In genomic region chr5:6544561-6544935, GRCh38 we compare ENCODE assay signal across 16 cellular contexts.
DNase-seq lines count a peak whose midpoint lies in the region; ATAC-seq and TF ChIP-seq lines count a peak whose summit lies in the region.
"Had no signal": no experiment of that assay in that cellular context is flagged by ENCODE, and none has a peak within 500 bp of the region (broad histone marks: within the 10 kb centered on the region; RNA-seq: fewer than 3 reads in every experiment).

No MANE protein-coding gene starts in this region.

- no peak overlapping the region for H2BK15ac ChIP-seq in mesenchymal stem cell (ENCODE audit: low read depth, poor library complexity, severe bottlenecking)

- no peak overlapping the region for H4K91ac ChIP-seq in mesenchymal stem cell (ENCODE audit: low read length)

- intact Hi-C loops in vagina (cut with DNase I): no loop called here

- no peak overlapping the region for H3K4ac ChIP-seq in mesenchymal stem cell (ENCODE audit: low read depth in 1 of 2, low read length in 2 of 2)

- H4K8ac ChIP-seq in mesenchymal stem cell (ENCODE audit: low read length): no peak overlapping the region

- H3K36me3 ChIP-seq in vagina (no peaks in the 10 kb centered on the region), mesenchymal stem cell (ENCODE audit: control insufficient read depth in 1 of 2, insufficient read depth in 2 of 2, low read depth in 1 of 2, low read length in 2 of 2) (no peaks in the 10 kb centered on the region)

- no peak for ATAC-seq in HG03354 (IDR thresholded peaks at IDR 0.05; ENCODE audit: poor library complexity, severe bottlenecking, unreplicated experiment)
- ATAC-seq: Right ventricle myocardium inferior had no signal

- no peak overlapping the region for H3K4me2 ChIP-seq in mesenchymal stem cell (ENCODE audit: low read length, poor library complexity, severe bottlenecking)

- H2AK5ac ChIP-seq in mesenchymal stem cell (ENCODE audit: low read length, severe bottlenecking): no peak overlapping the region

- H3K14ac ChIP-seq in mesenchymal stem cell (ENCODE audit: low read length in 2 of 2): no peak overlapping the region

- 84% methylated on average over 4 of the region's 5 CpGs for WGBS in mesenchymal stem cell

- H3K27ac Mint-ChIP-seq in osteocyte (ENCODE audit: unreplicated experiment): no peak overlapping the region
- H3K27ac Mint-ChIP-seq: B cell, CD14-positive monocyte, IgD-negative memory B cell had no signal

- no peaks in the 10 kb centered on the region for H3K9me3 Mint-ChIP-seq in osteocyte (ENCODE audit: unreplicated experiment)

- H2AFZ ChIP-seq in mesenchymal stem cell (ENCODE audit: low read depth, low read length): no peak overlapping the region

- no peaks in the 10 kb centered on the region for H3K79me1 ChIP-seq in mesenchymal stem cell (replicated peaks; ENCODE audit: low read length, poor library complexity, severe bottlenecking)

- no peak overlapping the region for H3K23ac ChIP-seq in mesenchymal stem cell (ENCODE audit: low read length in 2 of 2)

- no peak overlapping the region for H2BK12ac ChIP-seq in mesenchymal stem cell (ENCODE audit: low read length in 2 of 2)

- no peaks in the 10 kb centered on the region for H3K27me3 Mint-ChIP-seq in osteocyte (ENCODE audit: unreplicated experiment)

- H3K9ac ChIP-seq in mesenchymal stem cell (ENCODE audit: low read length): no peak overlapping the region

- TF ChIP-seq POLR2A in vagina (IDR thresholded peaks at IDR 0.05): no peak

- no peaks in the 10 kb centered on the region for H3K27me3 ChIP-seq in vagina
- H3K27me3 ChIP-seq in mesenchymal stem cell (ENCODE audit: control insufficient read depth in 1 of 2, insufficient read depth in 1 of 2, low read length in 2 of 2): no peaks in the 10 kb centered on the region

- H3K9me3 ChIP-seq in vagina (no peaks in the 10 kb centered on the region), mesenchymal stem cell (ENCODE audit: control insufficient read depth, low read length) (no peaks in the 10 kb centered on the region)

- no peaks in the 10 kb centered on the region for H3K36me3 Mint-ChIP-seq in osteocyte (ENCODE audit: unreplicated experiment)
- H3K36me3 Mint-ChIP-seq: CD14-positive monocyte, IgD-negative memory B cell had no signal

- no peaks in the 10 kb centered on the region for H3K4me1 Mint-ChIP-seq in osteocyte (ENCODE audit: unreplicated experiment)
- H3K4me1 Mint-ChIP-seq: B cell, CD14-positive monocyte had no signal

- peak; percentile 18 for DNase-seq in activated CD8-positive, alpha-beta memory T cell treated with anti-CD3 and anti-CD28 coated beads, Interleukin-2, amount 50 U/mL, for 48 hours
- DNase-seq in activated CD8-positive, alpha-beta memory T cell treated with anti-CD3 and anti-CD28 coated beads, Interleukin-2, amount 50 U/mL, for 4 hours: no peak
- DNase-seq in ecto neural progenitor cell (ENCODE audit: low spot score) (peak; percentile 17), osteocyte (ENCODE audit: extremely low spot score, unreplicated experiment) (peak; percentile 67), vagina (ENCODE audit: extremely low spot score in 2 of 2) (peak; percentile 46 to 69), putamen (ENCODE audit: low spot score) (no peak), mesenchymal stem cell (no peak)
- DNase-seq: GDM1, NCI-H1105 treated with DMSO at 0.1 percent for 48 hours, NCI-H2171 treated with DMSO at 0.1 percent for 48 hours, NCI-H524 treated with DMSO at 0.1 percent for 48 hours had no signal

- H3K4me3 ChIP-seq in vagina: no peak overlapping the region
- no peak overlapping the region for H3K4me3 ChIP-seq in mesenchymal stem cell (ENCODE audit: insufficient read depth in 1 of 2, low read depth in 1 of 2, low read length in 2 of 2)

- H3K27ac ChIP-seq in vagina: no peak overlapping the region
- no peak overlapping the region for H3K27ac ChIP-seq in mesenchymal stem cell (ENCODE audit: low read length, poor library complexity, severe bottlenecking)

- H3K4me1 ChIP-seq in vagina (no peaks in the 10 kb centered on the region), mesenchymal stem cell (ENCODE audit: control insufficient read depth, insufficient read depth, low read depth, low read length) (no peaks in the 10 kb centered on the region)

- H3K4me3 Mint-ChIP-seq in osteocyte (ENCODE audit: unreplicated experiment): no peak overlapping the region
- H3K4me3 Mint-ChIP-seq: B cell, CD14-positive monocyte, IgD-negative memory B cell had no signal

- H2BK5ac ChIP-seq in mesenchymal stem cell (ENCODE audit: low read depth, low read length, poor library complexity, severe bottlenecking): no peak overlapping the region

- H3K18ac ChIP-seq in mesenchymal stem cell (ENCODE audit: low read depth in 1 of 2, low read length in 2 of 2): no peak overlapping the region

- no peak overlapping the region for H2BK120ac ChIP-seq in mesenchymal stem cell (ENCODE audit: low read depth, low read length)

- no peak for TF ChIP-seq CTCF in osteocyte (IDR thresholded peaks at IDR 0.05)
- no peak for TF ChIP-seq CTCF in vagina (IDR thresholded peaks at IDR 0.05)

Comparison
In these comparisons a context has a peak if more than half of its experiments do, and no peak if none do; other contexts are left out.
1. DNase-seq: peak in activated CD8-positive, alpha-beta memory T cell treated with anti-CD3 and anti-CD28 coated beads, Interleukin-2, amount 50 U/mL, for 48 hours (single experiment), ecto neural progenitor cell (single experiment), osteocyte (single experiment) and vagina (2 of 2); none in activated CD8-positive, alpha-beta memory T cell treated with anti-CD3 and anti-CD28 coated beads, Interleukin-2, amount 50 U/mL, for 4 hours (single experiment), putamen (single experiment) and mesenchymal stem cell (single experiment).